Comparison of ENCODE assay signal across 10 cellular contexts in genomic region chr6:159633196-159633595, GRCh38. TPM values are rescaled to one million over a fixed set of nuclear protein-coding genes. Genes with fewer than 3 reads are reported as not detected.
DNase-seq lines count a peak whose midpoint lies in the region; ATAC-seq and TF ChIP-seq lines count a peak whose summit lies in the region.
"Had no signal": no experiment of that assay in that cellular context is flagged by ENCODE, and none has a peak within 500 bp of the region (broad histone marks: within the 10 kb centered on the region; RNA-seq: fewer than 3 reads in every experiment).

No MANE protein-coding gene starts in this region.

- CTCF ChIA-PET in AG04449 (lab: Yijun Ruan, JAX) = interaction anchor here (0.7 to 8.0 kb wide), 12 partner anchors 9 to 591 kb away, joined by 3 to 50 read pairs (median 4); no protein-coding TSS in a partner anchor

- H3K4me3 ChIP-seq in AG04449 (ENCODE audit: low read depth, low read length) (no peak overlapping the region), GM12875 (ENCODE audit: low read depth, low read length) (no peak overlapping the region), fibroblast of villous mesenchyme (ENCODE audit: low read depth, low read length) (no peak overlapping the region), upper lobe of left lung (no peak overlapping the region)
- H3K4me3 ChIP-seq: lung, SJSA1 had no signal

- POLR2A ChIA-PET in AG04449 (lab: Yijun Ruan, JAX) = no interaction called here

- intact Hi-C loops in left ventricle myocardium superior (cut with micrococcal nuclease) = no loop called here

- peak; percentile 46 for TF ChIP-seq CTCF in AG04449 (IDR thresholded peaks at IDR 0.05; ENCODE audit: insufficient read depth, low read length, missing control alignments)
- TF ChIP-seq CTCF in GM12875 (IDR thresholded peaks at IDR 0.05; ENCODE audit: borderline replicate concordance, insufficient read depth, low read depth, low read length) = peak; percentile 42; the same call in 1 of the 2 replicates
- TF ChIP-seq CTCF in fibroblast of villous mesenchyme (IDR thresholded peaks at IDR 0.05; ENCODE audit: insufficient read depth, low read depth, low read length) = peak; percentile 68
- no peak for TF ChIP-seq CTCF in upper lobe of left lung (IDR thresholded peaks at IDR 0.05)

- no peaks in the 10 kb centered on the region for H3K4me1 ChIP-seq in upper lobe of left lung
- H3K4me1 ChIP-seq: SJSA1 had no signal

- 74 to 79% methylated on average over 5 of the region's 5 CpGs for WGBS in upper lobe of left lung, 2 donors

- H3K27me3 ChIP-seq in upper lobe of left lung = no peaks in the 10 kb centered on the region
- H3K27me3 ChIP-seq: SJSA1 had no signal

- TF ChIP-seq EP300 in upper lobe of left lung (IDR thresholded peaks at IDR 0.05) = no peak

- H3K9me3 ChIP-seq in upper lobe of left lung = no peaks in the 10 kb centered on the region
- H3K9me3 ChIP-seq: SJSA1 had no signal

- DNase-seq in AG04449 (ENCODE audit: low read depth, low spot score) = no peak
- DNase-seq in OCI-M1 (lab: John Stamatoyannopoulos, UW) = peak; percentile 43
- peak; percentile 29 for DNase-seq in fibroblast of villous mesenchyme (ENCODE audit: low read depth)
- DNase-seq in upper lobe of left lung = no peak
- DNase-seq in left ventricle myocardium superior = no peak

- H3K36me3 ChIP-seq in upper lobe of left lung = no peaks in the 10 kb centered on the region
- H3K36me3 ChIP-seq: SJSA1 had no signal

- no peak overlapping the region for H3K27ac ChIP-seq in upper lobe of left lung
- H3K27ac ChIP-seq: SJSA1 had no signal

- no peak for TF ChIP-seq POLR2A in upper lobe of left lung (IDR thresholded peaks at IDR 0.05)

- ATAC-seq in upper lobe of left lung (ENCODE audit: low FRiP score in 2 of 2) (no peak), HG03039 (IDR thresholded peaks at IDR 0.05; ENCODE audit: unreplicated experiment) (no peak), GM21515 (IDR thresholded peaks at IDR 0.05; ENCODE audit: unreplicated experiment) (no peak), left ventricle myocardium superior (no peak)

RNA-seq across cellular contexts. Expression of gene SOD2, which starts 59.8 kb away (rescaled TPM):
- total RNA-seq in fibroblast of villous mesenchyme = 200 and 775 TPM in 2 replicates
- total RNA-seq in upper lobe of left lung = 100 to 1,000 TPM; 116 to 478 (median 295) TPM
- total RNA-seq in left ventricle myocardium superior = 1,053 TPM

Comparison
In these comparisons a context has a peak if more than half of its experiments do, and no peak if none do; other contexts are left out.
1. DNase-seq: peak in OCI-M1 (single experiment) and fibroblast of villous mesenchyme (single experiment); none in AG04449 (single experiment), upper lobe of left lung (0 of 2) and left ventricle myocardium superior (single experiment).
2. CTCF ChIP-seq: peak in AG04449 (single experiment), GM12875 (single experiment) and fibroblast of villous mesenchyme (single experiment); none in upper lobe of left lung (0 of 6).